ENCODE assay signal across 8 cellular contexts in the genomic region with DNA sequence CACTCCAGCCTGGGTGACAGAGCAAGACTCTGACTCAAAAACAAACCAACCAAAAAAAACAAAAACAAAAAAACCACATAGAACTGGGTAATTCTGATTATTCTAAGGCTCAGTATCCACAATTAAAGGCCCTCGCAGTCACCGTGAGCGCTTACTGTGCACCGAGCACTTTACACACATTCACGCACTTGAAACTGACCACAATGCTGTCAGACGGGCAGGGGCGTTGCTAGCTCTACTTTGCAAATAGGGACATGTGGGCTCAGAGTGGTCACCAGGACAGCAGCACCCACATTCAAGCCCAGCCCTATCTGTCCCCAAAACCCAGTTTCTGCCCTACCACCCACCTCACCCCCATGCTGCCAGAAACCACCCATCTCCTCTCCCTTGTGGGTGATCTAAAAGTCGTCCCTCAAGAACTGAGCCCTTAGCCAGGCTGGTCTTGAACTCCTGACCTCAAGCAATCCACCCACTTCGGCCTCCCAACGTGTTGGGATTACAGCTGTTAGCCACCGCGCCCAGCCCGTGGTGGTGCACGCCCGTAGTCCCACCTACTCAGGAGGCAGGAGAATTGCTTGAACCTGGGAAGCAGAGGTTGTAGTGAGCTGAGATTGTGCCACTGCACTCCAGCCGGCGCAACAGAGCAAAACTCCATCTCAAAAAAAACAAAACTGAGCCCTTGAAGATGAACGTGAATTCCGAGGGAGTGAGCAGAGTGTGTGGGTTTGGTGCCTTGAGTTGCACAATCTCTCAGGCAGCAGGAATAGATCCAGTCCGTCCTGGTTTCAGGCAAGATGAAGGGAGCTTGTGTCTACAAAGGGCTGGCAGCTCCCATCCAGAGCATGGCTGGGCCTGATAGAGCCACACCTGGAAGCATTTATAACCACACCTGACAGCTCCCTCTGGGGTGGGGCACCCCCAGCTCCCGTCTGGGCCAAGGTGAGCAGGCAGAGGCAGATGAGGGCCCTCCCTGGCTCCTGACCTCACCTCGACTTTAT. TPM values are rescaled to one million over a fixed set of nuclear protein-coding genes. Genes with fewer than 3 reads are reported as not detected.
A peak's percentile ranks its signal among the peaks of the same experiment; 100 is the strongest.
DNase-seq lines count a peak whose midpoint lies in the region; ATAC-seq and TF ChIP-seq lines count a peak whose summit lies in the region.

No MANE protein-coding gene starts in this region.

- H3K4me3 Mint-ChIP-seq in nephron: peak overlapping the region in 1 of 3 experiments; percentile 50
- no peak overlapping the region for H3K4me3 Mint-ChIP-seq in activated T-helper 2 cell treated with anti-CD3 and anti-CD28 coated beads, Interferon-gamma antibody, Interleukin-2, Interleukin-4, amounts not matched to agents 10 μg/mL and 5 μg/mL and 100 μg/mL, durations not matched to agents 14 hours and 24 hours and 36 hours (ENCODE audit: low read depth)

- ATAC-seq in esophagus mucosa: peak; percentile 80

- intact Hi-C loops in activated T-helper 2 cell treated with anti-CD3 and anti-CD28 coated beads, Interferon-gamma antibody, Interleukin-2, Interleukin-4, amounts not matched to agents 10 μg/mL and 5 μg/mL and 100 μg/mL, durations not matched to agents 14 hours and 24 hours and 36 hours (cut with micrococcal nuclease): no loop called here

- peaks cover 33% of the 10 kb centered on the region for H3K4me1 Mint-ChIP-seq in nephron
- peaks cover 4% of the 10 kb centered on the region for H3K4me1 Mint-ChIP-seq in activated T-helper 2 cell treated with anti-CD3 and anti-CD28 coated beads, Interferon-gamma antibody, Interleukin-2, Interleukin-4, amounts not matched to agents 10 μg/mL and 5 μg/mL and 100 μg/mL, durations not matched to agents 14 hours and 24 hours and 36 hours (ENCODE audit: low read depth)

- H3K27ac Mint-ChIP-seq in nephron: peak overlapping the region; percentile 15 to 71 (median 68)
- no peak overlapping the region for H3K27ac Mint-ChIP-seq in activated T-helper 2 cell treated with anti-CD3 and anti-CD28 coated beads, Interferon-gamma antibody, Interleukin-2, Interleukin-4, amounts not matched to agents 10 μg/mL and 5 μg/mL and 100 μg/mL, durations not matched to agents 14 hours and 24 hours and 36 hours

- H3K27me3 Mint-ChIP-seq in nephron (ENCODE audit: low read depth): peaks cover 4% of the 10 kb centered on the region
- H3K27me3 Mint-ChIP-seq in activated T-helper 2 cell treated with anti-CD3 and anti-CD28 coated beads, Interferon-gamma antibody, Interleukin-2, Interleukin-4, amounts not matched to agents 10 μg/mL and 5 μg/mL and 100 μg/mL, durations not matched to agents 14 hours and 24 hours and 36 hours (ENCODE audit: low read depth): no peaks in the 10 kb centered on the region

- H3K4me1 ChIP-seq in HAP-1: peaks cover 13% of the 10 kb centered on the region

- TF ChIP-seq CTCF in AG04450 (IDR thresholded peaks at IDR 0.05; ENCODE audit: low read depth, low read length): no peak
- no peak for TF ChIP-seq CTCF in nephron (IDR thresholded peaks at IDR 0.05; ENCODE audit: unreplicated experiment in 3 of 3)

- in situ Hi-C loops in HAP-1 (cut with MboI; ENCODE audit: low sequenced_read_pairs): no loop called here

- DNase-seq in AG04450 (ENCODE audit: low read depth, low spot score) (peak; percentile 84), MV-4-11 (lab: John Stamatoyannopoulos, UW) (peak; percentile 24), HAP-1 (ENCODE audit: low spot score in 2 of 2) (no peak), NCI-H446 treated with DMSO at 0.1 percent for 48 hours (lab: John Stamatoyannopoulos, UW) (no peak), medulla oblongata (ENCODE audit: extremely low spot score) (no peak)
- no peak for DNase-seq in activated T-helper 2 cell treated with anti-CD3 and anti-CD28 coated beads, Interferon-gamma antibody, Interleukin-2, Interleukin-4, amounts not matched to agents 10 μg/mL and 5 μg/mL and 100 μg/mL, durations not matched to agents 14 hours and 24 hours and 36 hours (ENCODE audit: low spot score)

- H3K9me3 ChIP-seq in AG04450 (ENCODE audit: control insufficient read depth, insufficient read depth, low read length): no peaks in the 10 kb centered on the region
- no peaks in the 10 kb centered on the region for H3K9me3 ChIP-seq in HAP-1

- no peaks in the 10 kb centered on the region for H3K36me3 ChIP-seq in HAP-1 (replicated peaks)

- H3K27me3 ChIP-seq in AG04450 (ENCODE audit: control insufficient read depth, insufficient read depth, low read length) (no peaks in the 10 kb centered on the region), HAP-1 (ENCODE audit: low read depth) (no peaks in the 10 kb centered on the region)

- no peaks in the 10 kb centered on the region for H3K36me3 Mint-ChIP-seq in nephron (ENCODE audit: low read depth)
- H3K36me3 Mint-ChIP-seq in activated T-helper 2 cell treated with anti-CD3 and anti-CD28 coated beads, Interferon-gamma antibody, Interleukin-2, Interleukin-4, amounts not matched to agents 10 μg/mL and 5 μg/mL and 100 μg/mL, durations not matched to agents 14 hours and 24 hours and 36 hours (ENCODE audit: low read depth): no peaks in the 10 kb centered on the region

- CTCF ChIA-PET in AG04450 (lab: Charles Lee): interaction anchor here (0.8 to 1.6 kb wide), 4 partner anchors 9 to 19 kb away, joined by 4 to 6 read pairs (median 4); no protein-coding TSS in a partner anchor

- H3K9me3 Mint-ChIP-seq in nephron: no peaks in the 10 kb centered on the region
- no peaks in the 10 kb centered on the region for H3K9me3 Mint-ChIP-seq in activated T-helper 2 cell treated with anti-CD3 and anti-CD28 coated beads, Interferon-gamma antibody, Interleukin-2, Interleukin-4, amounts not matched to agents 10 μg/mL and 5 μg/mL and 100 μg/mL, durations not matched to agents 14 hours and 24 hours and 36 hours

- H3K4me3 ChIP-seq in AG04450 (ENCODE audit: low read depth, low read length) (0 out of 2 replicates have a peak overlapping the region, but pooled peaks have one; percentile 5), HAP-1 (no peak overlapping the region)

- POLR2A ChIA-PET in AG04450 (lab: Yijun Ruan, JAX): interaction anchor here (0.8 to 1.8 kb wide), 3 partner anchors 9 to 21 kb away, joined by 3 to 4 read pairs (median 3); no protein-coding TSS in a partner anchor

- H3K27ac ChIP-seq in AG04450 (ENCODE audit: low read depth, low read length): peak overlapping the region; percentile 94

RNA-seq across cellular contexts. Expression of gene HSPB1, which starts 5.4 kb away (rescaled TPM):
- 290 and 526 TPM in 2 replicates for polyA plus RNA-seq in AG04450 (2011; rRNA removed)
- 75.3 and 81.1 TPM in 2 replicates for polyA minus RNA-seq in AG04450 (2011; rRNA and poly(A)+ RNA removed)
- total RNA-seq in esophagus mucosa: 4,957 TPM
- total RNA-seq in activated T-helper 2 cell treated with anti-CD3 and anti-CD28 coated beads, Interferon-gamma antibody, Interleukin-2, Interleukin-4, amounts not matched to agents 10 μg/mL and 5 μg/mL and 100 μg/mL, durations not matched to agents 14 hours and 24 hours and 36 hours: 116 and 131 TPM in 2 replicates

Comparison
In these comparisons a context has a peak if more than half of its experiments do, and no peak if none do; other contexts are left out.
1. DNase-seq: peak in AG04450 (single experiment) and MV-4-11 (single experiment); none in activated T-helper 2 cell treated with anti-CD3 and anti-CD28 coated beads, Interferon-gamma antibody, Interleukin-2, Interleukin-4, amounts not matched to agents 10 μg/mL and 5 μg/mL and 100 μg/mL, durations not matched to agents 14 hours and 24 hours and 36 hours (single experiment), HAP-1 (0 of 2), NCI-H446 treated with DMSO at 0.1 percent for 48 hours (single experiment) and medulla oblongata (single experiment).
2. RNA of gene HSPB1, which starts 5.4 kb away (total RNA-seq): 4,957 TPM in esophagus mucosa (single experiment); 116 to 131 TPM in activated T-helper 2 cell treated with anti-CD3 and anti-CD28 coated beads, Interferon-gamma antibody, Interleukin-2, Interleukin-4, amounts not matched to agents 10 μg/mL and 5 μg/mL and 100 μg/mL, durations not matched to agents 14 hours and 24 hours and 36 hours; every median in the first group is over 10 times any median in the second.